14 cellular contexts compared by ENCODE assay signal in genomic region chr16:55671974-55672280, GRCh38. TPM values are rescaled to one million over a fixed set of nuclear protein-coding genes. Genes with fewer than 3 reads are reported as not detected.
DNase-seq lines count a peak whose midpoint lies in the region; ATAC-seq and TF ChIP-seq lines count a peak whose summit lies in the region.
"Had no signal": no experiment of that assay in that cellular context is flagged by ENCODE, and none has a peak within 500 bp of the region (broad histone marks: within the 10 kb centered on the region; RNA-seq: fewer than 3 reads in every experiment).

No MANE protein-coding gene starts in this region.

- no peak for TF ChIP-seq CTCF in IMR-90 (conservative IDR thresholded peaks at IDR 0.05; ENCODE audit: low read depth, low read length)
- no peak for TF ChIP-seq CTCF in MM.1S (IDR thresholded peaks at IDR 0.05; ENCODE audit: low read length)

- H3K18ac ChIP-seq in IMR-90 (ENCODE audit: low read depth, low read length) (no peak overlapping the region), mesenchymal stem cell (ENCODE audit: low read depth in 1 of 2, low read length in 2 of 2) (no peak overlapping the region)

- POLR2A ChIA-PET in IMR-90 (lab: Charles Lee; ENCODE audit: unreplicated experiment) = no interaction called here

- no peaks in the 10 kb centered on the region for H3K9me3 ChIP-seq in IMR-90 (ENCODE audit: control insufficient read depth, insufficient read depth, low read length)
- no peaks in the 10 kb centered on the region for H3K9me3 ChIP-seq in mesenchymal stem cell (ENCODE audit: control insufficient read depth, low read length)
- H3K9me3 ChIP-seq in MM.1S (replicated peaks; ENCODE audit: insufficient read depth, low read length) = no peaks in the 10 kb centered on the region
- H3K9me3 ChIP-seq: Caco-2, HAP-1 had no signal

- H2AK5ac ChIP-seq in IMR-90 (ENCODE audit: low read depth, low read length) (no peak overlapping the region), mesenchymal stem cell (ENCODE audit: low read length, severe bottlenecking) (no peak overlapping the region)

- H4K8ac ChIP-seq in IMR-90 (ENCODE audit: low read depth in 2 of 2, low read length in 2 of 2) (no peak overlapping the region), mesenchymal stem cell (ENCODE audit: low read length) (no peak overlapping the region)

- H2AFZ ChIP-seq in IMR-90 (replicated peaks; ENCODE audit: low read length, poor library complexity) (peak overlapping the region; percentile 32), mesenchymal stem cell (ENCODE audit: low read depth, low read length) (no peak overlapping the region), MM.1S (ENCODE audit: low read length) (no peak overlapping the region)

- H3K27ac ChIP-seq in IMR-90 (ENCODE audit: insufficient read depth, low read length) (no peak overlapping the region), mesenchymal stem cell (ENCODE audit: low read length, poor library complexity, severe bottlenecking) (no peak overlapping the region), MM.1S (ENCODE audit: low read length) (no peak overlapping the region)
- H3K27ac ChIP-seq: C4-2B had no signal

- no peak overlapping the region for H4K91ac ChIP-seq in IMR-90 (ENCODE audit: insufficient read depth, low read depth, low read length)
- no peak overlapping the region for H4K91ac ChIP-seq in mesenchymal stem cell (ENCODE audit: low read length)

- no peaks in the 10 kb centered on the region for H3K9me2 ChIP-seq in MM.1S (replicated peaks; ENCODE audit: insufficient read depth, low read length)

- H3K4ac ChIP-seq in IMR-90 (ENCODE audit: low read depth, low read length) (no peak overlapping the region), mesenchymal stem cell (ENCODE audit: low read depth in 1 of 2, low read length in 2 of 2) (no peak overlapping the region)

- BruUV-seq in IMR-90 (replicated peaks; lab: Mats Ljungman, UMichigan) = no TSS peak

- no peak for TF ChIP-seq RAD21 in IMR-90 (IDR thresholded peaks at IDR 0.05; ENCODE audit: low read length)

- no peak overlapping the region for H2BK20ac ChIP-seq in IMR-90 (ENCODE audit: low read depth, low read length)

- intact Hi-C loops in IMR-90 (cut with micrococcal nuclease) = no loop called here

- in situ Hi-C loops in IMR-90 (cut with MboI; ENCODE audit: low sequenced_read_pairs) = no loop called here

- H3K4me1 Mint-ChIP-seq in stimulated activated effector memory CD8-positive, alpha-beta T cell treated with anti-CD3 and anti-CD28 coated beads, Interleukin-12 subunit alpha, Interleukin-12 subunit beta, amount 100 ng/mL, for 72 hours = no peaks in the 10 kb centered on the region

- H3K36me3 ChIP-seq in IMR-90 (ENCODE audit: control insufficient read depth, insufficient read depth, low read length) (no peaks in the 10 kb centered on the region), mesenchymal stem cell (ENCODE audit: control insufficient read depth in 1 of 2, insufficient read depth in 2 of 2, low read depth in 1 of 2, low read length in 2 of 2) (no peaks in the 10 kb centered on the region), MM.1S (replicated peaks; ENCODE audit: insufficient read depth, low read length) (no peaks in the 10 kb centered on the region)
- H3K36me3 ChIP-seq: HAP-1 had no signal

- no peak overlapping the region for H4K5ac ChIP-seq in IMR-90 (ENCODE audit: low read depth, low read length)

- DNase-seq in IMR-90 = no peak
- DNase-seq in mesenchymal stem cell = no peak
- no peak for DNase-seq in stimulated activated effector memory CD8-positive, alpha-beta T cell treated with anti-CD3 and anti-CD28 coated beads, Interleukin-12 subunit alpha, Interleukin-12 subunit beta, amount 100 ng/mL, for 72 hours (ENCODE audit: low spot score in 2 of 2)
- DNase-seq in NCI-H748 (lab: John Stamatoyannopoulos, UW; ENCODE audit: unreplicated experiment) = no peak
- DNase-seq in MM.1S = no peak
- DNase-seq in SIG-M5 (lab: John Stamatoyannopoulos, UW) = no peak
- DNase-seq: AML-193; Caco-2; CD4-positive, alpha-beta T cell had no signal

- H3K14ac ChIP-seq in IMR-90 (replicated peaks; ENCODE audit: low read depth, low read length) (no peak overlapping the region), mesenchymal stem cell (ENCODE audit: low read length in 2 of 2) (no peak overlapping the region)

- H3K4me2 ChIP-seq in IMR-90 (ENCODE audit: low read depth, low read length) (no peak overlapping the region), mesenchymal stem cell (ENCODE audit: low read length, poor library complexity, severe bottlenecking) (no peak overlapping the region), MM.1S (ENCODE audit: low read depth, low read length) (no peak overlapping the region)

- no peaks in the 10 kb centered on the region for H3K79me2 ChIP-seq in MM.1S (ENCODE audit: low read length)

- H3K27ac Mint-ChIP-seq in stimulated activated effector memory CD8-positive, alpha-beta T cell treated with anti-CD3 and anti-CD28 coated beads, Interleukin-12 subunit alpha, Interleukin-12 subunit beta, amount 100 ng/mL, for 72 hours = no peak overlapping the region
- H3K27ac Mint-ChIP-seq: CD4-positive, alpha-beta T cell had no signal

- ATAC-seq in IMR-90 (ENCODE audit: low read depth) = no peak
- peak; percentile 29 for ATAC-seq in stimulated activated effector memory CD8-positive, alpha-beta T cell treated with anti-CD3 and anti-CD28 coated beads, Interleukin-12 subunit alpha, Interleukin-12 subunit beta, amount 100 ng/mL, for 72 hours

- H2BK15ac ChIP-seq in IMR-90 (ENCODE audit: low read depth, low read length) = no peak overlapping the region
- no peak overlapping the region for H2BK15ac ChIP-seq in mesenchymal stem cell (ENCODE audit: low read depth, poor library complexity, severe bottlenecking)

- WGBS in IMR-90 (ENCODE audit: extremely low coverage in 2 of 2, insufficient read length in 1 of 2), 2 experiments = 82% methylated on average over 4 of the region's 10 CpGs; no CpG with 5 or more reads in 1 of the 2 experiments
- 89% methylated on average over 10 of the region's 10 CpGs for WGBS in mesenchymal stem cell

- CTCF ChIA-PET in IMR-90 (lab: Yijun Ruan, JAX) = no interaction called here

- no peak overlapping the region for H2AK9ac ChIP-seq in IMR-90 (replicated peaks; ENCODE audit: low read depth, low read length, poor library complexity)

- H3K27me3 ChIP-seq in IMR-90 (ENCODE audit: control insufficient read depth, insufficient read depth, low read length) = no peaks in the 10 kb centered on the region; the same call in 1 of the 2 replicates
- peaks cover under 1 to 2% of the 10 kb centered on the region in 2 experiments for H3K27me3 ChIP-seq in mesenchymal stem cell (ENCODE audit: control insufficient read depth in 1 of 2, insufficient read depth in 1 of 2, low read length in 2 of 2)
- H3K27me3 ChIP-seq in MM.1S (replicated peaks; ENCODE audit: insufficient read depth, low read length) = no peaks in the 10 kb centered on the region

- H2BK12ac ChIP-seq in mesenchymal stem cell (ENCODE audit: low read length in 2 of 2) = no peak overlapping the region

- no peak for TF ChIP-seq POLR2A in IMR-90 (IDR thresholded peaks at IDR 0.05; ENCODE audit: low read depth, low read length)

- no peaks in the 10 kb centered on the region for H3K9me1 ChIP-seq in IMR-90 (ENCODE audit: insufficient read depth, low read length)

- H3F3A ChIP-seq in MM.1S (ENCODE audit: insufficient read depth, low read length) = no peaks in the 10 kb centered on the region

- no peak overlapping the region for H3K56ac ChIP-seq in IMR-90 (ENCODE audit: extremely low read depth, insufficient read depth, low read length)

- H3K4me3 ChIP-seq in IMR-90 (ENCODE audit: insufficient read depth, low read depth, low read length) = no peak overlapping the region
- no peak overlapping the region for H3K4me3 ChIP-seq in mesenchymal stem cell (ENCODE audit: insufficient read depth in 1 of 2, low read depth in 1 of 2, low read length in 2 of 2)
- H3K4me3 ChIP-seq in MM.1S (ENCODE audit: low read length) = no peak overlapping the region
- H3K4me3 ChIP-seq: HAP-1 had no signal

- H2BK5ac ChIP-seq in IMR-90 (ENCODE audit: low read depth, low read length, poor library complexity, severe bottlenecking) = no peak overlapping the region
- H2BK5ac ChIP-seq in mesenchymal stem cell (ENCODE audit: low read depth, low read length, poor library complexity, severe bottlenecking) = no peak overlapping the region

- no peaks in the 10 kb centered on the region for H3K4me1 ChIP-seq in IMR-90 (ENCODE audit: control insufficient read depth, insufficient read depth, low read length)
- H3K4me1 ChIP-seq in mesenchymal stem cell (ENCODE audit: control insufficient read depth, insufficient read depth, low read depth, low read length) = no peaks in the 10 kb centered on the region
- H3K4me1 ChIP-seq in MM.1S (ENCODE audit: low read length) = no peaks in the 10 kb centered on the region
- H3K4me1 ChIP-seq: Caco-2, HAP-1 had no signal

- H3K36me3 Mint-ChIP-seq in stimulated activated effector memory CD8-positive, alpha-beta T cell treated with anti-CD3 and anti-CD28 coated beads, Interleukin-12 subunit alpha, Interleukin-12 subunit beta, amount 100 ng/mL, for 72 hours = no peaks in the 10 kb centered on the region

- H3K9ac ChIP-seq in IMR-90 (ENCODE audit: low read depth, low read length) (no peak overlapping the region), mesenchymal stem cell (ENCODE audit: low read length) (peak overlapping the region; percentile 6), MM.1S (ENCODE audit: low read length) (no peak overlapping the region)

- H2BK120ac ChIP-seq in IMR-90 (ENCODE audit: low read depth, low read length) (no peak overlapping the region), mesenchymal stem cell (ENCODE audit: low read depth, low read length) (no peak overlapping the region)

- no peaks in the 10 kb centered on the region for H3K79me1 ChIP-seq in IMR-90 (ENCODE audit: low read depth in 1 of 2, low read length in 2 of 2)
- H3K79me1 ChIP-seq in mesenchymal stem cell (replicated peaks; ENCODE audit: low read length, poor library complexity, severe bottlenecking) = no peaks in the 10 kb centered on the region

- H3K23ac ChIP-seq in IMR-90 (ENCODE audit: low read depth, low read length) = no peak overlapping the region
- H3K23ac ChIP-seq in mesenchymal stem cell (ENCODE audit: low read length in 2 of 2) = no peak overlapping the region

- H4K20me1 ChIP-seq in IMR-90 (ENCODE audit: insufficient read depth, low read length) = no peaks in the 10 kb centered on the region
- no peaks in the 10 kb centered on the region for H4K20me1 ChIP-seq in MM.1S (ENCODE audit: insufficient read depth, low read length)

- no peaks in the 10 kb centered on the region for H3K9me3 Mint-ChIP-seq in stimulated activated effector memory CD8-positive, alpha-beta T cell treated with anti-CD3 and anti-CD28 coated beads, Interleukin-12 subunit alpha, Interleukin-12 subunit beta, amount 100 ng/mL, for 72 hours
- H3K9me3 Mint-ChIP-seq: CD4-positive, alpha-beta T cell had no signal

- dilution Hi-C loops in IMR-90 (cut with HindIII; ENCODE audit: low sequenced_read_pairs, unreplicated experiment) = no loop called here

- H3K4me3 Mint-ChIP-seq in stimulated activated effector memory CD8-positive, alpha-beta T cell treated with anti-CD3 and anti-CD28 coated beads, Interleukin-12 subunit alpha, Interleukin-12 subunit beta, amount 100 ng/mL, for 72 hours = no peak overlapping the region
- H3K4me3 Mint-ChIP-seq: CD4-positive, alpha-beta T cell had no signal

RNA-seq across cellular contexts. Expression of gene SLC6A2, which starts 16.1 kb away (rescaled TPM):
- total RNA-seq in IMR-90 (2012; rRNA removed) = not detected in 2 replicates
- not detected in 2 replicates for polyA plus RNA-seq in IMR-90 (2012; rRNA removed)
- polyA plus RNA-seq in IMR-90 (2012; cell fraction: cytosol; rRNA removed) = not detected in 2 replicates
- not detected in 2 replicates for polyA plus RNA-seq in IMR-90 (2012; cell fraction: nucleus; rRNA removed; ENCODE audit: low replicate concordance)
- not detected for polyA plus RNA-seq in mesenchymal stem cell (2013, experiment 1 of 2)
- not detected for polyA plus RNA-seq in mesenchymal stem cell (2013, experiment 2 of 2)
- total RNA-seq: Caco-2; CD4-positive, alpha-beta T cell; H4; HT-29 had no signal
- polyA plus RNA-seq: BJ had no signal
